Comparison of ENCODE assay signal across 1 cellular context in genomic region chr10:25174461-25175230, GRCh38.
TF ChIP-seq lines count a peak whose summit lies in the region.

Gene GPR158, plus strand, starts transcription at chr10:25175001. Its CDS starts 420 bp downstream, at chr10:25175421.

TF ChIP-seq in HepG2, 621 proteins besides CTCF, POLR2A, EP300 and RAD21 (continued from another document and continues in another):
- 0 out of 2 replicates have a peak, but pooled peaks have one; percentile 42 for TF ChIP-seq ZBED4 (CRISPR knock-in tag; IDR thresholded peaks at IDR 0.05; ENCODE audit: borderline replicate concordance)
- TF ChIP-seq LCORL (IDR thresholded peaks at IDR 0.05): no peak
- TF ChIP-seq LCORL (CRISPR knock-in tag; IDR thresholded peaks at IDR 0.05): no peak
- no peak for TF ChIP-seq MLX (CRISPR knock-in tag; IDR thresholded peaks at IDR 0.05)
- TF ChIP-seq ZNF737 (CRISPR knock-in tag; IDR thresholded peaks at IDR 0.05; ENCODE audit: borderline replicate concordance): 0 out of 2 replicates have a peak, but pooled peaks have one; percentile 36
- TF ChIP-seq NR2F6 (IDR thresholded peaks at IDR 0.05): no peak
- no peak for TF ChIP-seq NR2F6 (CRISPR knock-in tag; IDR thresholded peaks at IDR 0.05)
- TF ChIP-seq FIP1L1 (IDR thresholded peaks at IDR 0.05; ENCODE audit: borderline replicate concordance, insufficient read depth, low read depth, low read length): no peak
- TF ChIP-seq XRCC5 (optimal IDR thresholded peaks at IDR 0.05; ENCODE audit: low read length): no peak
- no peak for TF ChIP-seq ZNF576 (CRISPR knock-in tag; IDR thresholded peaks at IDR 0.05)
- no peak for TF ChIP-seq JARID2 (CRISPR knock-in tag; IDR thresholded peaks at IDR 0.05; ENCODE audit: insufficient replicate concordance)
- no peak for TF ChIP-seq HOXA7 (CRISPR knock-in tag; IDR thresholded peaks at IDR 0.05)
- TF ChIP-seq ZNF646 (CRISPR knock-in tag; IDR thresholded peaks at IDR 0.05): no peak
- no peak for TF ChIP-seq MAZ (IDR thresholded peaks at IDR 0.05; ENCODE audit: borderline replicate concordance, low read depth, low read length)
- no peak for TF ChIP-seq MAZ (CRISPR knock-in tag; IDR thresholded peaks at IDR 0.05; ENCODE audit: low read depth)
- no peak for TF ChIP-seq ZNF720 (CRISPR knock-in tag; IDR thresholded peaks at IDR 0.05)
- no peak for TF ChIP-seq CREB1 (IDR thresholded peaks at IDR 0.05)
- no peak for TF ChIP-seq CREB1 (CRISPR knock-in tag; IDR thresholded peaks at IDR 0.05)
- TF ChIP-seq RFXAP (CRISPR knock-in tag; IDR thresholded peaks at IDR 0.05; ENCODE audit: borderline replicate concordance): no peak
- TF ChIP-seq ZNF724P (CRISPR knock-in tag; IDR thresholded peaks at IDR 0.05; ENCODE audit: borderline replicate concordance): no peak
- no peak for TF ChIP-seq ZBTB34 (CRISPR knock-in tag; IDR thresholded peaks at IDR 0.05)
- TF ChIP-seq GATAD2A (CRISPR knock-in tag; IDR thresholded peaks at IDR 0.05): peak; percentile 25; the same call in 1 of the 2 replicates
- no peak for TF ChIP-seq ZSCAN25 (CRISPR knock-in tag; IDR thresholded peaks at IDR 0.05)
- TF ChIP-seq ZNF143 (CRISPR knock-in tag; IDR thresholded peaks at IDR 0.05): no peak
- TF ChIP-seq HIC2 (CRISPR knock-in tag; IDR thresholded peaks at IDR 0.05; ENCODE audit: low read depth): no peak
- no peak for TF ChIP-seq KDM5A (IDR thresholded peaks at IDR 0.05; ENCODE audit: borderline replicate concordance, low read length)
- TF ChIP-seq ADNP (CRISPR knock-in tag; IDR thresholded peaks at IDR 0.05): no peak
- 0 out of 2 replicates have a peak, but pooled peaks have one; percentile 13 for TF ChIP-seq FOXA3 (CRISPR knock-in tag; IDR thresholded peaks at IDR 0.05)
- TF ChIP-seq RBM39 (IDR thresholded peaks at IDR 0.05; ENCODE audit: low read depth, low read length, poor library complexity, severe bottlenecking): no peak
- TF ChIP-seq SNAPC4 (CRISPR knock-in tag; IDR thresholded peaks at IDR 0.05): no peak
- TF ChIP-seq ARID4A (CRISPR knock-in tag; IDR thresholded peaks at IDR 0.05; ENCODE audit: borderline replicate concordance): peak; percentile 41; the same call in 1 of the 2 replicates
- TF ChIP-seq ZNF138 (CRISPR knock-in tag; IDR thresholded peaks at IDR 0.05; ENCODE audit: low read depth): 0 out of 2 replicates have a peak, but pooled peaks have one; percentile 84
